ENCODE assay signal across 8 cellular contexts in genomic region chr2:195656859-195657633, GRCh38. TPM values are rescaled to one million over a fixed set of nuclear protein-coding genes. Genes with fewer than 3 reads are reported as not detected.
A peak's percentile ranks its signal among the peaks of the same experiment; 100 is the strongest.
DNase-seq lines count a peak whose midpoint lies in the region; ATAC-seq, FAIRE-seq and TF ChIP-seq lines count a peak whose summit lies in the region.

A gene with protein sequence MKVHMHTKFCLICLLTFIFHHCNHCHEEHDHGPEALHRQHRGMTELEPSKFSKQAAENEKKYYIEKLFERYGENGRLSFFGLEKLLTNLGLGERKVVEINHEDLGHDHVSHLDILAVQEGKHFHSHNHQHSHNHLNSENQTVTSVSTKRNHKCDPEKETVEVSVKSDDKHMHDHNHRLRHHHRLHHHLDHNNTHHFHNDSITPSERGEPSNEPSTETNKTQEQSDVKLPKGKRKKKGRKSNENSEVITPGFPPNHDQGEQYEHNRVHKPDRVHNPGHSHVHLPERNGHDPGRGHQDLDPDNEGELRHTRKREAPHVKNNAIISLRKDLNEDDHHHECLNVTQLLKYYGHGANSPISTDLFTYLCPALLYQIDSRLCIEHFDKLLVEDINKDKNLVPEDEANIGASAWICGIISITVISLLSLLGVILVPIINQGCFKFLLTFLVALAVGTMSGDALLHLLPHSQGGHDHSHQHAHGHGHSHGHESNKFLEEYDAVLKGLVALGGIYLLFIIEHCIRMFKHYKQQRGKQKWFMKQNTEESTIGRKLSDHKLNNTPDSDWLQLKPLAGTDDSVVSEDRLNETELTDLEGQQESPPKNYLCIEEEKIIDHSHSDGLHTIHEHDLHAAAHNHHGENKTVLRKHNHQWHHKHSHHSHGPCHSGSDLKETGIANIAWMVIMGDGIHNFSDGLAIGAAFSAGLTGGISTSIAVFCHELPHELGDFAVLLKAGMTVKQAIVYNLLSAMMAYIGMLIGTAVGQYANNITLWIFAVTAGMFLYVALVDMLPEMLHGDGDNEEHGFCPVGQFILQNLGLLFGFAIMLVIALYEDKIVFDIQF (plus strand): TSS chr2:195657226. CDS start chr2:195680043, 22,817 bp downstream.

- no peaks in the 10 kb centered on the region for H3K36me3 ChIP-seq in OCI-LY7 (ENCODE audit: insufficient read depth, low read length)

- H3K4me1 ChIP-seq in OCI-LY7 (ENCODE audit: insufficient read depth, low read length, poor library complexity, severe bottlenecking) = peaks cover 21% of the 10 kb centered on the region

- H3K4me3 Mint-ChIP-seq in endothelial cell (ENCODE audit: unreplicated experiment) = peak within 1 kb of the TSS; percentile 95
- H3K4me3 Mint-ChIP-seq in mesothelial cell of epicardium = peak within 1 kb of the TSS; percentile 98

- no peaks in the 10 kb centered on the region for H4K20me1 ChIP-seq in OCI-LY7 (ENCODE audit: insufficient read depth, low read length)

- ATAC-seq in GM21526 (IDR thresholded peaks at IDR 0.05; ENCODE audit: low FRiP score, unreplicated experiment) = peak; percentile 72

- H3K27ac Mint-ChIP-seq in endothelial cell (ENCODE audit: unreplicated experiment) (peak within 1 kb of the TSS; percentile 96), mesothelial cell of epicardium (peak within 1 kb of the TSS; percentile 99)

- peak within 1 kb of the TSS; percentile 66 for H3K27ac ChIP-seq in OCI-LY7 (ENCODE audit: low read depth, low read length, poor library complexity, severe bottlenecking)

- peaks cover 44% of the 10 kb centered on the region for H3K79me2 ChIP-seq in OCI-LY7 (ENCODE audit: insufficient read depth, low read depth, low read length)

- no peaks in the 10 kb centered on the region for H3K9me2 ChIP-seq in OCI-LY7 (ENCODE audit: insufficient read depth, low read length)

- POLR2A ChIA-PET in OCI-LY7 (lab: Charles Lee) = interaction anchor here (0.6 to 1.8 kb wide), 25 partner anchors 9 to 1560 kb away, joined by 3 to 22 read pairs (median 4); no protein-coding TSS in a partner anchor

- H3K4me3 ChIP-seq in OCI-LY7 (ENCODE audit: low read depth, low read length, poor library complexity, severe bottlenecking) = peak within 1 kb of the TSS; percentile 93

- H3K27me3 Mint-ChIP-seq in endothelial cell (ENCODE audit: unreplicated experiment) (peaks cover 9% of the 10 kb centered on the region), mesothelial cell of epicardium (ENCODE audit: low read depth) (no peaks in the 10 kb centered on the region)

- peaks cover 10% of the 10 kb centered on the region for H3K36me3 Mint-ChIP-seq in endothelial cell (ENCODE audit: low read depth, unreplicated experiment)
- no peaks in the 10 kb centered on the region for H3K36me3 Mint-ChIP-seq in mesothelial cell of epicardium

- CTCF ChIA-PET in OCI-LY7 (lab: Charles Lee; ENCODE audit: unreplicated experiment) = interaction anchor here (0.6 to 1.3 kb wide), 19 partner anchors 13 to 252 kb away, joined by 3 to 6 read pairs (median 3); no protein-coding TSS in a partner anchor

- DNase-seq in D721Med (ENCODE audit: insufficient read length, low spot score) (peak; percentile 56), HuH-7.5 (ENCODE audit: low spot score) (peak; percentile 70), OCI-LY7 (ENCODE audit: low spot score) (peak; percentile 97), activated T-cell treated with anti-CD3 and anti-CD28 coated beads for 1 hour (ENCODE audit: low read depth) (peak; percentile 97), endothelial cell (ENCODE audit: low spot score) (peak; percentile 97), mesothelial cell of epicardium (ENCODE audit: low spot score in 2 of 2, unreplicated experiment in 2 of 2) (peak; percentile 91 to 99)
- peak; percentile 93 to 94 for DNase-seq in stimulated activated CD8-positive, alpha-beta memory T cell treated with anti-CD3 and anti-CD28 coated beads, Interleukin-15, amount 100 ng/mL, for 48 hours (ENCODE audit: low read depth in 2 of 2)

- H3K9me3 Mint-ChIP-seq in endothelial cell (ENCODE audit: unreplicated experiment) (no peaks in the 10 kb centered on the region), mesothelial cell of epicardium (no peaks in the 10 kb centered on the region)

- TF ChIP-seq CTCF in D721Med (IDR thresholded peaks at IDR 0.05; ENCODE audit: insufficient read depth, missing control alignments) (peak; percentile 18), OCI-LY7 (conservative IDR thresholded peaks at IDR 0.05; ENCODE audit: low read length) (peak; percentile 35; the same call in 1 of the 2 replicates), endothelial cell (IDR thresholded peaks at IDR 0.05; ENCODE audit: unreplicated experiment) (no peak), mesothelial cell of epicardium (IDR thresholded peaks at IDR 0.05; ENCODE audit: unreplicated experiment) (peak; percentile 36)

- H3K4me2 ChIP-seq in OCI-LY7 (ENCODE audit: low read length) = peak within 1 kb of the TSS; percentile 88

- intact Hi-C loops in OCI-LY7 (cut with micrococcal nuclease; ENCODE audit: unreplicated experiment) = loop anchor here (1.0 to 10.0 kb wide), 6 partner anchors 124 to 1778 kb away; partner anchors contain the start of genes SF3B1 and STK17B

- BruUV-seq in OCI-LY7 (replicated peaks; lab: Mats Ljungman, UMichigan) = no TSS peak

- H3K9me3 ChIP-seq in OCI-LY7 (ENCODE audit: low read length) = no peaks in the 10 kb centered on the region

- FAIRE-seq in D721Med (lab: Jason Lieb, UNC) = peak; percentile 96

- H3K4me1 Mint-ChIP-seq in endothelial cell (ENCODE audit: unreplicated experiment) = peaks cover 19% of the 10 kb centered on the region
- peaks cover 38% of the 10 kb centered on the region for H3K4me1 Mint-ChIP-seq in mesothelial cell of epicardium

- H2AFZ ChIP-seq in OCI-LY7 (ENCODE audit: low read length) = peak within 1 kb of the TSS; percentile 94

RNA-seq across cellular contexts. Expression of the gene that starts here (rescaled TPM):
- 14.7 and 19.6 TPM in 2 replicates for total RNA-seq in OCI-LY7 (2014; rRNA removed; shearing (Covaris generic))
- total RNA-seq in OCI-LY7 (2022) (31.9 and 34.1 TPM in 2 replicates), endothelial cell (ENCODE audit: unreplicated experiment) (62.0 TPM), mesothelial cell of epicardium (123 to 127 TPM (median 125 TPM) in 3 replicates)

Comparison
In these comparisons a context has a peak if more than half of its experiments do, and no peak if none do; other contexts are left out.
1. Peak in every context shown above with its lines: DNase-seq, ATAC-seq, H3K4me3 ChIP-seq and H3K27ac ChIP-seq.